ENCODE assay signal across 8 cellular contexts in genomic region chr12:57844725-57845477, GRCh38. TPM values are rescaled to one million over a fixed set of nuclear protein-coding genes. Genes with fewer than 3 reads are reported as not detected.
A peak's percentile ranks its signal among the peaks of the same experiment; 100 is the strongest.
DNase-seq lines count a peak whose midpoint lies in the region; ATAC-seq and TF ChIP-seq lines count a peak whose summit lies in the region.

No MANE protein-coding gene starts in this region.

- intact Hi-C loops in Right ventricle myocardium superior (cut with DNase I): no loop called here

- H3K9me3 ChIP-seq in osteoblast (ENCODE audit: low read depth, low read length): no peaks in the 10 kb centered on the region

- H3K27me3 ChIP-seq in osteoblast (ENCODE audit: insufficient read depth, low read length): no peaks in the 10 kb centered on the region

- peak overlapping the region; percentile 85 for H3K27ac Mint-ChIP-seq in activated naive CD8-positive, alpha-beta T cell treated with anti-CD3 and anti-CD28 coated beads, Interleukin-2, amount 10 ng/mL, durations not matched to agents 7 days and 5 days

- peak overlapping the region; percentile 93 for H3K27ac ChIP-seq in osteoblast (ENCODE audit: low read depth, low read length)

- H3K4me3 Mint-ChIP-seq in activated naive CD8-positive, alpha-beta T cell treated with anti-CD3 and anti-CD28 coated beads, Interleukin-2, amount 10 ng/mL, durations not matched to agents 7 days and 5 days: peak overlapping the region; percentile 89

- H3K4me3 ChIP-seq in osteoblast (ENCODE audit: insufficient read depth, low read length): peak overlapping the region; percentile 100

- ATAC-seq in GM21717 (IDR thresholded peaks at IDR 0.05; ENCODE audit: unreplicated experiment): peak; percentile 2
- ATAC-seq in activated naive CD8-positive, alpha-beta T cell treated with anti-CD3 and anti-CD28 coated beads, Interleukin-2, amount 10 ng/mL, durations not matched to agents 7 days and 5 days (ENCODE audit: low read depth): no peak
- ATAC-seq in Right ventricle myocardium superior (ENCODE audit: poor library complexity): peak; percentile 45

- TF ChIP-seq CTCF in osteoblast (IDR thresholded peaks at IDR 0.05; ENCODE audit: extremely low read depth, low read depth, low read length): no peak

- peaks cover 7% of the 10 kb centered on the region for H3K36me3 ChIP-seq in osteoblast (ENCODE audit: insufficient read depth, low read length)

- peak overlapping the region; percentile 95 for H3K4me2 ChIP-seq in osteoblast (ENCODE audit: insufficient read depth, low read length)

- DNase-seq in EL (peak; percentile 91), MV-4-11 (lab: John Stamatoyannopoulos, UW) (peak; percentile 65), Right ventricle myocardium superior (peak; percentile 85), osteoblast (ENCODE audit: insufficient read length, low spot score, missing footprints) (peak; percentile 98), NCI-H1105 (lab: John Stamatoyannopoulos, UW) (no peak), activated gamma-delta T cell treated with Interleukin-2 at 50 U/mL for 16 hours (no peak)
- DNase-seq in activated naive CD8-positive, alpha-beta T cell treated with anti-CD3 and anti-CD28 coated beads, Interleukin-2, amount 10 ng/mL, durations not matched to agents 7 days and 5 days: peak; percentile 53

- peaks cover 47% of the 10 kb centered on the region for H4K20me1 ChIP-seq in osteoblast (ENCODE audit: insufficient read depth, low read length)

- peaks cover 4% of the 10 kb centered on the region for H3K27me3 Mint-ChIP-seq in activated naive CD8-positive, alpha-beta T cell treated with anti-CD3 and anti-CD28 coated beads, Interleukin-2, amount 10 ng/mL, durations not matched to agents 7 days and 5 days

- H3K4me1 ChIP-seq in osteoblast (ENCODE audit: insufficient read depth, low read length): peaks cover 48% of the 10 kb centered on the region

- no peaks in the 10 kb centered on the region for H3K9me3 Mint-ChIP-seq in activated naive CD8-positive, alpha-beta T cell treated with anti-CD3 and anti-CD28 coated beads, Interleukin-2, amount 10 ng/mL, durations not matched to agents 7 days and 5 days

- peaks cover 5% of the 10 kb centered on the region for H3K36me3 Mint-ChIP-seq in activated naive CD8-positive, alpha-beta T cell treated with anti-CD3 and anti-CD28 coated beads, Interleukin-2, amount 10 ng/mL, durations not matched to agents 7 days and 5 days

- peaks cover 40% of the 10 kb centered on the region for H3K4me1 Mint-ChIP-seq in activated naive CD8-positive, alpha-beta T cell treated with anti-CD3 and anti-CD28 coated beads, Interleukin-2, amount 10 ng/mL, durations not matched to agents 7 days and 5 days

- peak overlapping the region; percentile 44 for H2AFZ ChIP-seq in osteoblast (ENCODE audit: low read length)

- peaks cover 65% of the 10 kb centered on the region for H3K79me2 ChIP-seq in osteoblast (ENCODE audit: insufficient read depth, low read length)

- POLR2A ChIA-PET in activated naive CD8-positive, alpha-beta T cell treated with anti-CD3 and anti-CD28 coated beads, Interleukin-2, amount 10 ng/mL, durations not matched to agents 7 days and 5 days (lab: Charles Lee): interaction anchor here (0.8 to 3.5 kb wide), 4 partner anchors 8 to 72 kb away, joined by 5 to 41 read pairs (median 5); partner anchors contain the start of genes EEF1AKMT3 and METTL1

RNA-seq across cellular contexts. Expression of gene CTDSP2, which starts 1.6 kb away (rescaled TPM):
- 100 to 1,000 TPM; 161 TPM for total RNA-seq in activated naive CD8-positive, alpha-beta T cell treated with anti-CD3 and anti-CD28 coated beads, Interleukin-2, amount 10 ng/mL, durations not matched to agents 7 days and 5 days
- total RNA-seq in Right ventricle myocardium superior (99.5 TPM), osteoblast (105 and 116 TPM in 2 replicates)

RNA-seq across cellular contexts. Expression of gene AVIL, which starts 26.4 kb away (rescaled TPM):
- 1 to 10 TPM; 5.0 to 7.1 TPM for total RNA-seq in activated naive CD8-positive, alpha-beta T cell treated with anti-CD3 and anti-CD28 coated beads, Interleukin-2, amount 10 ng/mL, durations not matched to agents 7 days and 5 days
- total RNA-seq in Right ventricle myocardium superior: 2.1 TPM
- 5.4 and 7.1 TPM in 2 replicates for total RNA-seq in osteoblast

Comparison
In these comparisons a context has a peak if more than half of its experiments do, and no peak if none do; other contexts are left out.
1. DNase-seq: peak in EL (single experiment), MV-4-11 (single experiment), activated naive CD8-positive, alpha-beta T cell treated with anti-CD3 and anti-CD28 coated beads, Interleukin-2, amount 10 ng/mL, durations not matched to agents 7 days and 5 days (single experiment), Right ventricle myocardium superior (single experiment) and osteoblast (single experiment); none in NCI-H1105 (single experiment) and activated gamma-delta T cell treated with Interleukin-2 at 50 U/mL for 16 hours (single experiment).